8 cellular contexts compared by ENCODE assay signal in genomic region chr4:67288964-67289363, GRCh38.
DNase-seq lines count a peak whose midpoint lies in the region; ATAC-seq, FAIRE-seq and TF ChIP-seq lines count a peak whose summit lies in the region.

No MANE protein-coding gene starts in this region.

- no peaks in the 10 kb centered on the region for H3K9me2 ChIP-seq in Loucy (replicated peaks; ENCODE audit: low read depth, low read length)

- H3F3A ChIP-seq in Loucy (ENCODE audit: low read depth): no peaks in the 10 kb centered on the region

- H3K36me3 ChIP-seq in Loucy (ENCODE audit: insufficient read depth, low read length): no peaks in the 10 kb centered on the region

- no peaks in the 10 kb centered on the region for H3K9me3 ChIP-seq in Loucy (ENCODE audit: insufficient read depth, low read depth, low read length)

- no peak overlapping the region for H3K4me3 ChIP-seq in Loucy (ENCODE audit: low read length, poor library complexity, severe bottlenecking)

- no peak overlapping the region for H3K9ac ChIP-seq in Loucy (ENCODE audit: low read depth, low read length, poor library complexity, severe bottlenecking)

- ATAC-seq in GM19467 (IDR thresholded peaks at IDR 0.05; ENCODE audit: unreplicated experiment) (peak; percentile 60), GM19455 (IDR thresholded peaks at IDR 0.05; ENCODE audit: unreplicated experiment) (no peak), GM18870 (IDR thresholded peaks at IDR 0.05; ENCODE audit: unreplicated experiment) (no peak)

- H3K79me2 ChIP-seq in Loucy (ENCODE audit: insufficient read depth, low read length): no peaks in the 10 kb centered on the region

- peaks cover 6% of the 10 kb centered on the region for H3K4me1 ChIP-seq in Loucy (ENCODE audit: insufficient read depth, low read length, poor library complexity, severe bottlenecking)

- DNase-seq in Daoy (ENCODE audit: low read depth) (peak; percentile 10), amniotic epithelial cell (ENCODE audit: low read depth) (peak; percentile 53), urothelium cell line (ENCODE audit: low spot score) (no peak), NCI-H1105 treated with DMSO at 0.1 percent for 48 hours (lab: John Stamatoyannopoulos, UW) (no peak)

- FAIRE-seq in urothelium cell line (lab: Jason Lieb, UNC): peak; percentile 30

- no peaks in the 10 kb centered on the region for H3K27me3 ChIP-seq in Loucy (ENCODE audit: insufficient read depth, low read length, poor library complexity, severe bottlenecking)

- no peak overlapping the region for H3K4me2 ChIP-seq in Loucy (ENCODE audit: low read depth, low read length, poor library complexity, severe bottlenecking)

- peak overlapping the region; percentile 77 for H2AFZ ChIP-seq in Loucy (ENCODE audit: low read length)

- TF ChIP-seq CTCF in Loucy (conservative IDR thresholded peaks at IDR 0.05; ENCODE audit: low read length): peak; percentile 88

- no peaks in the 10 kb centered on the region for H4K20me1 ChIP-seq in Loucy (ENCODE audit: insufficient read depth, low read length, poor library complexity, severe bottlenecking)

Comparison
In these comparisons a context has a peak if more than half of its experiments do, and no peak if none do; other contexts are left out.
1. DNase-seq: peak in Daoy (single experiment) and amniotic epithelial cell (single experiment); none in urothelium cell line (single experiment) and NCI-H1105 treated with DMSO at 0.1 percent for 48 hours (single experiment).